In the genomic region with DNA sequence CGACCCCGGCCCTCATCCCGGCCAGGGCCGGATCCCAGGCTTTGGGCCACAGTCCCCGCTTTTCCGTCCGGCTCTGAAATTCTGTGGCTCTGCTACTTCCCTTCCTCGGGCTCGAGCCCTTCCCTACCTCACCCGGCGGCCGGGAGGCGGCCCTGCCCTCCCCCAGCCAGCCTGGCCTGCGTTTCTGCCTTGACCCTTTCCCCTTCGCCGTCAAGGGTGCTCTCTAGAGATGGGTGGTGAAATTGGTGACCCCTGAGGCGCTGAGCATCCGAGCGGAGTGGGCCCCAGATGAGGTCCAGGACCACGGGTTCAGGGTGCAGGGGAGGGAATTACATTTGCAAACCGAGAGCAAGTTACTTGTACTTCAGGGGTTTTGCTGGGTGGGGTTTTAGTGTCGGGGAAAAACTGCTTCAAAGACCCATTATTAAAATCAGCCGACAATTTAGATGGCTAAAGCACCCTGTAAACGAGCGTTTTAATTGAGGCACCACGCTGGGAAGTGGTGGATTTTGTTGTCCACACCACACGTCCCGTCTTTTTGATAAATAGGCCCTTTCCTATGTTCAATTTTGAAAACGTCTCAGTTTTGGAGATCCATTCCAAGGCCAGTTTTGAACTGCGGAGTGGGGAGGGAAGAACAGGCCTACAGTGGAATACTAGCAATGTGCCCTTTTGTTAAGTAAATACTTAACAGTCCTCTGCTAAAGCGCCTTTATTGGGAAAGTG, we compare ENCODE assay signal across 8 cellular contexts. TPM values are rescaled to one million over a fixed set of nuclear protein-coding genes. Genes with fewer than 3 reads are reported as not detected.
DNase-seq lines count a peak whose midpoint lies in the region; ATAC-seq lines count a peak whose summit lies in the region.

No MANE protein-coding gene starts in this region.

- no peak for DNase-seq in activated CD4-positive, alpha-beta T cell treated with anti-CD3 and anti-CD28 coated beads for 36 hours
- no peak for DNase-seq in activated CD4-positive, alpha-beta T cell treated with anti-CD3 and anti-CD28 coated beads for 4 hours
- DNase-seq in SJCRH30 (peak; percentile 9 to 20), left cardiac atrium (peak; percentile 14), medulla oblongata (ENCODE audit: extremely low spot score) (no peak)
- no peak for DNase-seq in stimulated activated naive CD8-positive, alpha-beta T cell treated with anti-CD3 and anti-CD28 coated beads, Interleukin-15, amount 100 ng/mL, for 72 hours

- ATAC-seq in activated CD4-positive, alpha-beta T cell treated with anti-CD3 and anti-CD28 coated beads for 36 hours: no peak
- ATAC-seq in left cardiac atrium: no peak
- ATAC-seq in stimulated activated naive CD8-positive, alpha-beta T cell treated with anti-CD3 and anti-CD28 coated beads, Interleukin-15, amount 100 ng/mL, for 72 hours: no peak
- ATAC-seq in HG02798 (IDR thresholded peaks at IDR 0.05; ENCODE audit: poor library complexity, unreplicated experiment): no peak
- ATAC-seq in GM21786 (IDR thresholded peaks at IDR 0.05; ENCODE audit: unreplicated experiment): no peak

- H3K27ac Mint-ChIP-seq in activated CD4-positive, alpha-beta T cell treated with anti-CD3 and anti-CD28 coated beads for 36 hours: peak overlapping the region; percentile 84
- peak overlapping the region; percentile 53 to 71 for H3K27ac Mint-ChIP-seq in stimulated activated naive CD8-positive, alpha-beta T cell treated with anti-CD3 and anti-CD28 coated beads, Interleukin-15, amount 100 ng/mL, for 72 hours

- H3K4me1 ChIP-seq in SJCRH30: no peaks in the 10 kb centered on the region; the same call in 1 of the 2 replicates

- H3K36me3 Mint-ChIP-seq in activated CD4-positive, alpha-beta T cell treated with anti-CD3 and anti-CD28 coated beads for 36 hours (ENCODE audit: low read depth): peaks cover 9% of the 10 kb centered on the region

- peak overlapping the region; percentile 71 for H3K4me3 Mint-ChIP-seq in activated CD4-positive, alpha-beta T cell treated with anti-CD3 and anti-CD28 coated beads for 36 hours
- peak overlapping the region; percentile 92 to 93 for H3K4me3 Mint-ChIP-seq in stimulated activated naive CD8-positive, alpha-beta T cell treated with anti-CD3 and anti-CD28 coated beads, Interleukin-15, amount 100 ng/mL, for 72 hours

- H3K27me3 Mint-ChIP-seq in activated CD4-positive, alpha-beta T cell treated with anti-CD3 and anti-CD28 coated beads for 36 hours: peaks cover 61% of the 10 kb centered on the region
- H3K27me3 Mint-ChIP-seq in stimulated activated naive CD8-positive, alpha-beta T cell treated with anti-CD3 and anti-CD28 coated beads, Interleukin-15, amount 100 ng/mL, for 72 hours: peaks cover 90% of the 10 kb centered on the region

- H3K4me1 Mint-ChIP-seq in activated CD4-positive, alpha-beta T cell treated with anti-CD3 and anti-CD28 coated beads for 36 hours: peaks cover 7% of the 10 kb centered on the region
- H3K4me1 Mint-ChIP-seq in stimulated activated naive CD8-positive, alpha-beta T cell treated with anti-CD3 and anti-CD28 coated beads, Interleukin-15, amount 100 ng/mL, for 72 hours: peaks cover 28% of the 10 kb centered on the region

- no peaks in the 10 kb centered on the region for H3K27me3 ChIP-seq in SJCRH30

- H3K9me3 ChIP-seq in SJCRH30 (replicated peaks): no peaks in the 10 kb centered on the region

- CTCF ChIA-PET in activated CD4-positive, alpha-beta T cell treated with anti-CD3 and anti-CD28 coated beads for 36 hours (lab: Charles Lee): interaction anchor here (1.0 to 1.8 kb wide), 2 partner anchors 9 to 16 kb away, joined by 4 to 9 read pairs; no protein-coding TSS in a partner anchor

- H3K36me3 ChIP-seq in SJCRH30: peaks cover 48% of the 10 kb centered on the region

- POLR2A ChIA-PET in activated CD4-positive, alpha-beta T cell treated with anti-CD3 and anti-CD28 coated beads for 36 hours (lab: Charles Lee): interaction anchor here (0.7 kb wide), 1 partner anchor 1904 kb away, joined by 4 read pairs; no protein-coding TSS in a partner anchor

- peak overlapping the region; percentile 95 for H3K27ac ChIP-seq in SJCRH30

- intact Hi-C loops in activated CD4-positive, alpha-beta T cell treated with anti-CD3 and anti-CD28 coated beads for 36 hours (cut with DNase I, micrococcal nuclease): loop anchor here (1.0 to 10.0 kb wide), 10 partner anchors 7 to 1970 kb away; a partner anchor contains a TSS
- intact Hi-C loops in left cardiac atrium (cut with DNase I): no loop called here

- peak overlapping the region; percentile 78 for H3K4me3 ChIP-seq in SJCRH30

- peaks cover 13% of the 10 kb centered on the region for H3K9me3 Mint-ChIP-seq in activated CD4-positive, alpha-beta T cell treated with anti-CD3 and anti-CD28 coated beads for 36 hours (ENCODE audit: low read depth)
- peaks cover 35% of the 10 kb centered on the region in 2 donors for H3K9me3 Mint-ChIP-seq in stimulated activated naive CD8-positive, alpha-beta T cell treated with anti-CD3 and anti-CD28 coated beads, Interleukin-15, amount 100 ng/mL, for 72 hours

RNA-seq across cellular contexts. Expression of a gene that starts 9.9 kb away (rescaled TPM):
- under 1 TPM; 0.23 to 0.26 TPM for total RNA-seq in activated CD4-positive, alpha-beta T cell treated with anti-CD3 and anti-CD28 coated beads for 36 hours
- 8.3 and 10.6 TPM in 2 replicates for total RNA-seq in SJCRH30 (2014; rRNA removed; shearing (Covaris generic))
- total RNA-seq in left cardiac atrium: under 1 TPM; 0.44 to 0.79 TPM

Comparison
In these comparisons a context has a peak if more than half of its experiments do, and no peak if none do; other contexts are left out.
1. DNase-seq: peak in SJCRH30 (2 of 2) and left cardiac atrium (single experiment); none in activated CD4-positive, alpha-beta T cell treated with anti-CD3 and anti-CD28 coated beads for 36 hours (single experiment), activated CD4-positive, alpha-beta T cell treated with anti-CD3 and anti-CD28 coated beads for 4 hours (0 of 2), stimulated activated naive CD8-positive, alpha-beta T cell treated with anti-CD3 and anti-CD28 coated beads, Interleukin-15, amount 100 ng/mL, for 72 hours (0 of 2) and medulla oblongata (single experiment).
2. intact Hi-C loops: an anchor here in activated CD4-positive, alpha-beta T cell treated with anti-CD3 and anti-CD28 coated beads for 36 hours (1.0 to 10.0 kb wide); none called in left cardiac atrium.